Comparison of ENCODE assay signal across 6 cellular contexts in genomic region chr19:35775046-35775297, GRCh38. TPM values are rescaled to one million over a fixed set of nuclear protein-coding genes. Genes with fewer than 3 reads are reported as not detected.
DNase-seq lines count a peak whose midpoint lies in the region; ATAC-seq and TF ChIP-seq lines count a peak whose summit lies in the region.

No MANE protein-coding gene starts in this region.

- H3K9me3 ChIP-seq in OCI-LY1 (ENCODE audit: low read length) (no peaks in the 10 kb centered on the region), spleen (no peaks in the 10 kb centered on the region)

- WGBS in spleen, 5 donors, result 11 to 40% (median 28%) methylated on average over 9 of the region's 9 CpGs

- H3K4me1 ChIP-seq in OCI-LY1 (ENCODE audit: insufficient read depth, low read length, severe bottlenecking) (peaks cover 19% of the 10 kb centered on the region), spleen (peaks cover 4 to 22% (median 18%) of the 10 kb centered on the region in 6 donors)

- H3F3A ChIP-seq in OCI-LY1 (ENCODE audit: insufficient read depth, low read length), result no peaks in the 10 kb centered on the region

- DNase-seq in spleen (no peak), GM10248 (ENCODE audit: extremely low spot score) (no peak)
- no peak for DNase-seq in activated CD8-positive, alpha-beta memory T cell treated with anti-CD3 and anti-CD28 coated beads, Interleukin-2, amount 50 U/mL, for 4 hours

- intact Hi-C loops in spleen (cut with DNase I; ENCODE audit: low total_unique reads), result no loop called here

- POLR2A ChIA-PET in GM10248 (lab: Yijun Ruan, JAX), result no interaction called here

- no peaks in the 10 kb centered on the region for H3K27me3 ChIP-seq in OCI-LY1 (ENCODE audit: insufficient read depth, low read length)
- no peaks in the 10 kb centered on the region for H3K27me3 ChIP-seq in spleen (replicated peaks in 1 of 7)

- H3K4me3 ChIP-seq in OCI-LY1 (ENCODE audit: low read depth, low read length, poor library complexity, severe bottlenecking), result peak overlapping the region; percentile 80
- peak overlapping the region; percentile 89 to 100 (median 98) for H3K4me3 ChIP-seq in spleen

- CTCF ChIA-PET in GM10248 (lab: Yijun Ruan, JAX), result interaction anchor here (2.5 kb wide), 1 partner anchor 28 kb away, joined by 6 read pairs; the partner anchor contains the start of gene LIN37

- H2AFZ ChIP-seq in OCI-LY1 (ENCODE audit: low read length), result no peak overlapping the region

- TF ChIP-seq POLR2A in spleen (IDR thresholded peaks at IDR 0.05), result no peak

- no peaks in the 10 kb centered on the region for H3K9me2 ChIP-seq in OCI-LY1 (ENCODE audit: low read depth, low read length)

- H3K36me3 ChIP-seq in OCI-LY1 (ENCODE audit: insufficient read depth, low read length) (peaks cover 3% of the 10 kb centered on the region; the same call in 1 of the 2 replicates), spleen (peaks cover 0 to 23% (median 2%) of the 10 kb centered on the region in 6 donors)

- H3K27ac ChIP-seq in OCI-LY1 (ENCODE audit: low read depth, low read length, poor library complexity, severe bottlenecking), result no peak overlapping the region
- H3K27ac ChIP-seq in spleen, result peak overlapping the region in 2 of 8 donors; percentile 78 to 85

- TF ChIP-seq CTCF in OCI-LY1 (IDR thresholded peaks at IDR 0.05; ENCODE audit: low read length) (no peak), spleen (IDR thresholded peaks at IDR 0.05 in 8 of 11, conservative IDR thresholded peaks at IDR 0.05 in 3 of 11) (no peak), GM10248 (IDR thresholded peaks at IDR 0.05; ENCODE audit: control extremely low read depth, extremely low read depth, low read depth, missing control alignments) (no peak)

- no peaks in the 10 kb centered on the region for H3K79me2 ChIP-seq in OCI-LY1 (ENCODE audit: insufficient read depth, low read length)

- peak overlapping the region; percentile 7; the same call in 1 of the 2 replicates for H3K9ac ChIP-seq in OCI-LY1 (ENCODE audit: low read length)

- H3K4me2 ChIP-seq in OCI-LY1 (ENCODE audit: low read length), result peak overlapping the region; percentile 80

- H4K20me1 ChIP-seq in OCI-LY1 (ENCODE audit: insufficient read depth, low read length), result no peaks in the 10 kb centered on the region

- ATAC-seq in esophagus mucosa, result peak; percentile 4
- no peak for ATAC-seq in HG02763 (IDR thresholded peaks at IDR 0.05; ENCODE audit: unreplicated experiment)

RNA-seq across cellular contexts. Expression of gene ARHGAP33, which starts 0.4 kb away (rescaled TPM):
- total RNA-seq in esophagus mucosa, result 3.9 TPM
- total RNA-seq in spleen, result 10 to 100 TPM in 6 of 7 donors, 1 to 10 TPM in 1; 7.4 to 25.2 (median 14.4) TPM
- 10 to 100 TPM in 1 of 3 donors, 1 to 10 TPM in 2; 3.1 to 10.9 (median 5.1) TPM for polyA plus RNA-seq in spleen

RNA-seq across cellular contexts. Expression of gene PROSER3, which starts 17.0 kb away (rescaled TPM):
- total RNA-seq in esophagus mucosa, result 14.7 TPM
- 10 to 100 TPM in 6 of 7 donors, 1 to 10 TPM in 1; 6.6 to 25.2 (median 16.3) TPM for total RNA-seq in spleen
- polyA plus RNA-seq in spleen, result 1 to 10 TPM; 2.0 to 8.4 (median 2.1) TPM

RNA-seq across cellular contexts. Expression of gene HSPB6, which starts 18.1 kb away (rescaled TPM):
- total RNA-seq in esophagus mucosa (2.6 TPM), spleen (1 to 10 TPM; 2.1 to 5.9 (median 4.3) TPM)
- polyA plus RNA-seq in spleen, result 10 to 100 TPM in 1 of 3 donors, 1 to 10 TPM in 2; 2.9 to 11.0 (median 5.8) TPM

RNA-seq across cellular contexts. Expression of gene LIN37, which starts 26.6 kb away (rescaled TPM):
- total RNA-seq in esophagus mucosa, result 3.0 TPM
- total RNA-seq in spleen, result 10 to 100 TPM in 5 of 7 donors, 1 to 10 TPM in 2; 7.0 to 19.5 (median 10.7) TPM
- 10 to 100 TPM; 13.7 to 28.5 (median 18.5) TPM for polyA plus RNA-seq in spleen

RNA-seq across cellular contexts. Expression of gene PSENEN, which starts 29.5 kb away (rescaled TPM):
- total RNA-seq in esophagus mucosa (56.9 TPM), spleen (10 to 100 TPM; 37.5 to 55.7 (median 47.6) TPM)
- polyA plus RNA-seq in spleen, result 10 to 100 TPM; 61.9 to 71.3 (median 62.1) TPM
